Comparison of ENCODE assay signal across 11 cellular contexts in genomic region chr22:45503071-45503815, GRCh38. TPM values are rescaled to one million over a fixed set of nuclear protein-coding genes. Genes with fewer than 3 reads are reported as not detected.
DNase-seq lines count a peak whose midpoint lies in the region; ATAC-seq, FAIRE-seq and TF ChIP-seq lines count a peak whose summit lies in the region.
"Had no signal": no experiment of that assay in that cellular context is flagged by ENCODE, and none has a peak within 500 bp of the region (broad histone marks: within the 10 kb centered on the region; RNA-seq: fewer than 3 reads in every experiment).

No MANE protein-coding gene starts in this region.

- peak overlapping the region; percentile 93 for H3K9ac ChIP-seq in iPS-20b (ENCODE audit: low read depth, low read length)

- no peak for TF ChIP-seq POLR2A in adrenal gland (IDR thresholded peaks at IDR 0.05)
- no peak for TF ChIP-seq POLR2A in H54 (IDR thresholded peaks at IDR 0.05; ENCODE audit: low read depth, low read length)

- ATAC-seq in HG03378 (IDR thresholded peaks at IDR 0.05; ENCODE audit: unreplicated experiment) = no peak
- ATAC-seq: K562 had no signal

- FAIRE-seq in small intestine (lab: Jason Lieb, UNC) (no peak), HTR-8/SVneo (lab: Jason Lieb, UNC) (no peak), H54 (lab: Jason Lieb, UNC) (no peak)
- FAIRE-seq: K562 had no signal

- WGBS in adrenal gland, 4 donors = 17 to 46% (median 22%) methylated on average over 17 to 50 of the region's 51 CpGs
- WGBS in small intestine, 3 donors = 13 to 17% (median 15%) methylated on average over 43 to 51 of the region's 51 CpGs

- no peak for TF ChIP-seq CTCF in adrenal gland (IDR thresholded peaks at IDR 0.05)

- H3K36me3 ChIP-seq in adrenal gland (replicated peaks in 1 of 2) = no peaks in the 10 kb centered on the region
- H3K36me3 ChIP-seq in iPS-20b (ENCODE audit: insufficient read depth, low read depth, low read length) = no peaks in the 10 kb centered on the region
- H3K36me3 ChIP-seq in small intestine (ENCODE audit: control insufficient read depth in 2 of 2, insufficient read depth in 2 of 2, low read length in 2 of 2) = no peaks in the 10 kb centered on the region

- H3K9me3 ChIP-seq in adrenal gland (replicated peaks in 1 of 3) = no peaks in the 10 kb centered on the region
- no peaks in the 10 kb centered on the region for H3K9me3 ChIP-seq in iPS-20b (ENCODE audit: insufficient read depth, low read depth, low read length)
- H3K9me3 ChIP-seq in small intestine (ENCODE audit: control insufficient read depth, low read depth) = no peaks in the 10 kb centered on the region

- peak overlapping the region in 1 of 4 donors; percentile 57 for H3K4me3 ChIP-seq in adrenal gland
- H3K4me3 ChIP-seq in iPS-20b (ENCODE audit: low read length) = peak overlapping the region; percentile 90
- peak overlapping the region; percentile 36 to 42 for H3K4me3 ChIP-seq in small intestine (ENCODE audit: low read depth in 1 of 2, low read length in 2 of 2)
- H3K4me3 ChIP-seq: K562 had no signal

- H3K27ac ChIP-seq in adrenal gland (peak overlapping the region in 4 of 5 donors; percentile 28 to 87 (median 44)), iPS-20b (ENCODE audit: low read length) (peak overlapping the region; percentile 1), small intestine (ENCODE audit: low read depth in 1 of 2, low read length in 1 of 2) (peak overlapping the region in 1 of 2 donors; percentile 59)

- H3K27me3 ChIP-seq in adrenal gland (peaks cover 35% of the 10 kb centered on the region), iPS-20b (ENCODE audit: insufficient read depth, low read length) (no peaks in the 10 kb centered on the region; the same call in 1 of the 2 replicates), small intestine (ENCODE audit: control insufficient read depth in 2 of 2, insufficient read depth in 2 of 2, low read length in 2 of 2) (peaks cover 2 to 10% of the 10 kb centered on the region in 2 donors)

- H3K4me1 ChIP-seq in adrenal gland (replicated peaks in 1 of 2) (no peaks in the 10 kb centered on the region), iPS-20b (ENCODE audit: insufficient read depth, low read length) (peaks cover 19% of the 10 kb centered on the region; the same call in 1 of the 2 replicates), small intestine (ENCODE audit: control insufficient read depth in 2 of 2, insufficient read depth in 1 of 2, low read depth in 1 of 2, low read length in 1 of 2) (no peaks in the 10 kb centered on the region)

- intact Hi-C loops in adrenal gland (cut with DNase I) = no loop called here

- DNase-seq in HCEC 1CT (peak; percentile 14), adrenal gland (no peak), small intestine (no peak), HTR-8/SVneo (ENCODE audit: insufficient read length, low spot score) (no peak), H54 (ENCODE audit: insufficient read length, low spot score) (no peak)
- DNase-seq in activated CD4-positive, alpha-beta T cell treated with anti-CD3 and anti-CD28 coated beads, Interleukin-2, amount 50 U/mL, for 1 hour = no peak
- DNase-seq: stimulated activated naive CD4-positive, alpha-beta T cell had no signal

RNA-seq across cellular contexts. Expression of gene FBLN1, which starts 0.6 kb away (rescaled TPM):
- 100 to 1,000 TPM; 113 to 387 (median 243) TPM for total RNA-seq in adrenal gland
- polyA plus RNA-seq in adrenal gland (100 to 1,000 TPM in 1 of 3 donors, 10 to 100 TPM in 2; 42.1 to 139 (median 83.6) TPM), small intestine (100 to 1,000 TPM in 1 of 3 donors, 1 to 10 TPM in 1, under 1 TPM in 1; 0.89 to 144 (median 7.8) TPM)
- total RNA-seq: activated CD4-positive, alpha-beta T cell treated with anti-CD3 and anti-CD28 coated beads for 36 hours had no signal
- polyA plus RNA-seq: K562 had no signal
